10 cellular contexts compared by ENCODE assay signal in the genomic region with DNA sequence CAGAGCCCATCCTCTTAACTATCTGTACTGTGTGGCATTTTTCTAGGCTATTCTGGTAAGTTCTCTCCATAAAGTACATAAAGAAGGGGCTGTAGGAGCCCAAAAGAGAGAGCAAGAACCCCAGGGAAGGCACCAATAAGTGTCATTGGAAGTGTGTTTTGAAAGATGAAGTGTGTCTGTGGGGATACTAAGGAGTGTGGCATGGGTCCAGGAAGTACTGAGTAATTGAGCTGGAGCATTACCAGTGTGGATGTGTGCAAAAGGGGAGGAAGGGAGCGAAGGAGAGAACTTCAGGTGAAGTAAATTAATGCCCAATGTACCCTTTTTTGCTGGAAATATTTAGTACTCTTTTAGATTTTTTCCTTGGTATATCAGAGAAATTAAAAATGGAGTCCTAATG.
A peak's percentile ranks its signal among the peaks of the same experiment; 100 is the strongest.
DNase-seq lines count a peak whose midpoint lies in the region; ATAC-seq and TF ChIP-seq lines count a peak whose summit lies in the region.
"Had no signal": no experiment of that assay in that cellular context is flagged by ENCODE, and none has a peak within 500 bp of the region (broad histone marks: within the 10 kb centered on the region; RNA-seq: fewer than 3 reads in every experiment).

No MANE protein-coding gene starts in this region.

- DNase-seq in Right ventricle myocardium inferior (ENCODE audit: missing footprints): no peak
- no peak for DNase-seq in left ventricle myocardium inferior
- DNase-seq in left ventricle myocardium superior: no peak
- peak; percentile 47 to 66 for DNase-seq in uterus
- DNase-seq in central memory CD4-positive, alpha-beta T cell: no peak
- no peak for DNase-seq in NCI-H748 (lab: John Stamatoyannopoulos, UW; ENCODE audit: unreplicated experiment)
- DNase-seq in activated effector memory CD4-positive, alpha-beta T cell treated with anti-CD3 and anti-CD28 coated beads, Interleukin-2, amount 50 U/mL, for 16 hours: no peak
- DNase-seq: Caco-2 had no signal

- ATAC-seq in Right ventricle myocardium inferior (peak; percentile 75), left ventricle myocardium superior (peak; percentile 93)
- no peak for ATAC-seq in activated T-helper 17 cell treated with anti-CD3 and anti-CD28 coated beads, Interleukin-2, amount 50 U/mL, for 72 hours (replicated peaks)

- H3K4me3 ChIP-seq in left ventricle myocardium inferior (no peak overlapping the region), uterus (no peak overlapping the region)
- H3K4me3 ChIP-seq: SK-N-MC had no signal

- H3K9me3 ChIP-seq in left ventricle myocardium inferior (replicated peaks) (peaks cover 6% of the 10 kb centered on the region), uterus (no peaks in the 10 kb centered on the region)
- H3K9me3 ChIP-seq: Caco-2 had no signal

- H3K36me3 Mint-ChIP-seq in activated T-helper 17 cell treated with anti-CD3 and anti-CD28 coated beads, Interleukin-2, amount 50 U/mL, for 72 hours (ENCODE audit: low read depth): peaks cover 95% of the 10 kb centered on the region

- no peak overlapping the region for H3K4me3 Mint-ChIP-seq in activated T-helper 17 cell treated with anti-CD3 and anti-CD28 coated beads, Interleukin-2, amount 50 U/mL, for 72 hours

- TF ChIP-seq CTCF in left ventricle myocardium inferior (IDR thresholded peaks at IDR 0.05; ENCODE audit: borderline replicate concordance) (no peak), uterus (IDR thresholded peaks at IDR 0.05) (no peak)

- no peaks in the 10 kb centered on the region for H3K27me3 ChIP-seq in left ventricle myocardium inferior (ENCODE audit: low read depth)
- no peaks in the 10 kb centered on the region for H3K27me3 ChIP-seq in uterus

- peaks cover 12% of the 10 kb centered on the region for H3K36me3 ChIP-seq in left ventricle myocardium inferior
- H3K36me3 ChIP-seq in uterus: no peaks in the 10 kb centered on the region

- H3K4me1 ChIP-seq in left ventricle myocardium inferior (peaks cover 27% of the 10 kb centered on the region), uterus (peaks cover 3 to 6% of the 10 kb centered on the region in 2 donors)

- H3K9me3 Mint-ChIP-seq in activated T-helper 17 cell treated with anti-CD3 and anti-CD28 coated beads, Interleukin-2, amount 50 U/mL, for 72 hours: no peaks in the 10 kb centered on the region

- H3K4me1 Mint-ChIP-seq in activated T-helper 17 cell treated with anti-CD3 and anti-CD28 coated beads, Interleukin-2, amount 50 U/mL, for 72 hours: peaks cover 47% of the 10 kb centered on the region

- no peak for TF ChIP-seq POLR2A in uterus (IDR thresholded peaks at IDR 0.05)

- H3K27me3 Mint-ChIP-seq in activated T-helper 17 cell treated with anti-CD3 and anti-CD28 coated beads, Interleukin-2, amount 50 U/mL, for 72 hours: no peaks in the 10 kb centered on the region

- intact Hi-C loops in Right ventricle myocardium inferior (cut with DNase I): no loop called here
- intact Hi-C loops in left ventricle myocardium inferior (cut with micrococcal nuclease): no loop called here
- intact Hi-C loops in left ventricle myocardium superior (cut with micrococcal nuclease): no loop called here
- intact Hi-C loops in uterus (cut with DNase I; ENCODE audit: low total_unique reads): no loop called here

- H3K27ac ChIP-seq in left ventricle myocardium inferior (replicated peaks) (no peak overlapping the region), uterus (peak overlapping the region; percentile 7 to 34)

- H3K27ac Mint-ChIP-seq in activated T-helper 17 cell treated with anti-CD3 and anti-CD28 coated beads, Interleukin-2, amount 50 U/mL, for 72 hours: peak overlapping the region; percentile 87

Comparison
In these comparisons a context has a peak if more than half of its experiments do, and no peak if none do; other contexts are left out.
1. DNase-seq: peak in uterus (2 of 2); none in Right ventricle myocardium inferior (single experiment), left ventricle myocardium inferior (single experiment), left ventricle myocardium superior (single experiment), central memory CD4-positive, alpha-beta T cell (single experiment), NCI-H748 (single experiment) and activated effector memory CD4-positive, alpha-beta T cell treated with anti-CD3 and anti-CD28 coated beads, Interleukin-2, amount 50 U/mL, for 16 hours (single experiment).